8 cellular contexts compared by ENCODE assay signal in genomic region chr17:409848-410673, GRCh38. TPM values are rescaled to one million over a fixed set of nuclear protein-coding genes. Genes with fewer than 3 reads are reported as not detected.
DNase-seq lines count a peak whose midpoint lies in the region; ATAC-seq and TF ChIP-seq lines count a peak whose summit lies in the region.

No MANE protein-coding gene starts in this region.

- peak; percentile 99 for DNase-seq in EL
- peak; percentile 100 for DNase-seq in H4 (ENCODE audit: low spot score)
- DNase-seq in LoVo (ENCODE audit: low spot score), result peak; percentile 100
- DNase-seq in RWPE1 (ENCODE audit: low spot score), result peak; percentile 100
- peak; percentile 99 for DNase-seq in activated T-helper 9 cell treated with anti-CD3 and anti-CD28 coated beads, Interleukin-2, amount 50 U/mL, for 16 hours (ENCODE audit: low read depth)
- DNase-seq in fibroblast of peridontal ligament (ENCODE audit: extremely low read depth), result peak; percentile 99
- DNase-seq in naive thymus-derived CD8-positive, alpha-beta T cell, result peak; percentile 96 to 100 (median 99)
- DNase-seq in stimulated activated naive B cell treated with anti-CD40 and anti-IgM and Interleukin-4, amounts not matched to agents 10 μg/mL and 1 μg/mL and 100 μg/mL, for 72 hours, result peak; percentile 99

- CTCF ChIA-PET in RWPE1 (lab: Yijun Ruan, JAX), result interaction anchor here (0.6 to 1.1 kb wide), 3 partner anchors 201 to 295 kb away, joined by 3 to 5 read pairs (median 4); no protein-coding TSS in a partner anchor

- H3K4me3 Mint-ChIP-seq in naive thymus-derived CD8-positive, alpha-beta T cell, result peak overlapping the region; percentile 85 to 99 (median 93)
- H3K4me3 Mint-ChIP-seq in stimulated activated naive B cell treated with anti-CD40 and anti-IgM and Interleukin-4, amounts not matched to agents 10 μg/mL and 1 μg/mL and 100 μg/mL, for 72 hours, result peak overlapping the region; percentile 84 to 92

- H3K4me1 Mint-ChIP-seq in naive thymus-derived CD8-positive, alpha-beta T cell, result peaks cover 48 to 61% (median 55%) of the 10 kb centered on the region in 4 donors
- H3K4me1 Mint-ChIP-seq in stimulated activated naive B cell treated with anti-CD40 and anti-IgM and Interleukin-4, amounts not matched to agents 10 μg/mL and 1 μg/mL and 100 μg/mL, for 72 hours, result peaks cover 27 to 48% of the 10 kb centered on the region in 2 donors

- TF ChIP-seq CTCF in RWPE1 (conservative IDR thresholded peaks at IDR 0.05; ENCODE audit: low read depth), result no peak

- ATAC-seq in naive thymus-derived CD8-positive, alpha-beta T cell, result peak; percentile 22 to 55
- ATAC-seq in stimulated activated naive B cell treated with anti-CD40 and anti-IgM and Interleukin-4, amounts not matched to agents 10 μg/mL and 1 μg/mL and 100 μg/mL, for 72 hours (replicated peaks), result peak; percentile 91 to 92

- H3K9me3 Mint-ChIP-seq in naive thymus-derived CD8-positive, alpha-beta T cell, result peaks cover 0 to 5% (median 0%) of the 10 kb centered on the region in 9 donors
- peaks cover 6 to 7% of the 10 kb centered on the region in 2 donors for H3K9me3 Mint-ChIP-seq in stimulated activated naive B cell treated with anti-CD40 and anti-IgM and Interleukin-4, amounts not matched to agents 10 μg/mL and 1 μg/mL and 100 μg/mL, for 72 hours

- H3K27me3 Mint-ChIP-seq in naive thymus-derived CD8-positive, alpha-beta T cell, result peaks cover 0 to 7% (median 0%) of the 10 kb centered on the region in 5 donors
- H3K27me3 Mint-ChIP-seq in stimulated activated naive B cell treated with anti-CD40 and anti-IgM and Interleukin-4, amounts not matched to agents 10 μg/mL and 1 μg/mL and 100 μg/mL, for 72 hours, result peaks cover 12 to 35% of the 10 kb centered on the region in 2 donors

- peaks cover 0 to 6% (median 0%) of the 10 kb centered on the region in 3 donors for H3K36me3 Mint-ChIP-seq in naive thymus-derived CD8-positive, alpha-beta T cell
- H3K36me3 Mint-ChIP-seq in stimulated activated naive B cell treated with anti-CD40 and anti-IgM and Interleukin-4, amounts not matched to agents 10 μg/mL and 1 μg/mL and 100 μg/mL, for 72 hours, result peaks cover 20 to 23% of the 10 kb centered on the region in 2 donors

- peak overlapping the region; percentile 94 to 99 (median 97) for H3K27ac Mint-ChIP-seq in naive thymus-derived CD8-positive, alpha-beta T cell
- peak overlapping the region; percentile 98 for H3K27ac Mint-ChIP-seq in stimulated activated naive B cell treated with anti-CD40 and anti-IgM and Interleukin-4, amounts not matched to agents 10 μg/mL and 1 μg/mL and 100 μg/mL, for 72 hours

- POLR2A ChIA-PET in RWPE1 (lab: Yijun Ruan, JAX; ENCODE audit: low non-redundant PET), result no interaction called here
- POLR2A ChIA-PET in naive thymus-derived CD8-positive, alpha-beta T cell (lab: Charles Lee), result interaction anchor here (0.6 to 2.1 kb wide), 5 partner anchors 76 to 570 kb away, joined by 3 to 10 read pairs (median 3); no protein-coding TSS in a partner anchor

- H3K27ac ChIP-seq in RWPE1, result peak overlapping the region; percentile 76

RNA-seq across cellular contexts. Expression of gene RFLNB, which starts 35.7 kb away (rescaled TPM):
- total RNA-seq in H4 (2014; rRNA removed; shearing (Covaris generic)), result 35.7 and 40.5 TPM in 2 replicates
- total RNA-seq in naive thymus-derived CD8-positive, alpha-beta T cell, result 10 to 100 TPM; 38.7 TPM
- 10 to 100 TPM; 19.2 to 32.5 (median 24.2) TPM for polyA plus RNA-seq in naive thymus-derived CD8-positive, alpha-beta T cell

RNA-seq across cellular contexts. Expression of gene RPH3AL, which starts 57.5 kb away (rescaled TPM):
- 6.0 and 9.6 TPM in 2 replicates for total RNA-seq in H4 (2014; rRNA removed; shearing (Covaris generic))
- total RNA-seq in naive thymus-derived CD8-positive, alpha-beta T cell, result 10 to 100 TPM; 26.4 to 30.0 TPM
- polyA plus RNA-seq in naive thymus-derived CD8-positive, alpha-beta T cell, result 1 to 10 TPM; 1.9 to 5.7 (median 2.7) TPM

Comparison
In these comparisons a context has a peak if more than half of its experiments do, and no peak if none do; other contexts are left out.
1. Peak in every context shown above with its lines: DNase-seq, ATAC-seq and H3K27ac ChIP-seq.